Comparison of ENCODE assay signal across 27 cellular contexts in the genomic region with DNA sequence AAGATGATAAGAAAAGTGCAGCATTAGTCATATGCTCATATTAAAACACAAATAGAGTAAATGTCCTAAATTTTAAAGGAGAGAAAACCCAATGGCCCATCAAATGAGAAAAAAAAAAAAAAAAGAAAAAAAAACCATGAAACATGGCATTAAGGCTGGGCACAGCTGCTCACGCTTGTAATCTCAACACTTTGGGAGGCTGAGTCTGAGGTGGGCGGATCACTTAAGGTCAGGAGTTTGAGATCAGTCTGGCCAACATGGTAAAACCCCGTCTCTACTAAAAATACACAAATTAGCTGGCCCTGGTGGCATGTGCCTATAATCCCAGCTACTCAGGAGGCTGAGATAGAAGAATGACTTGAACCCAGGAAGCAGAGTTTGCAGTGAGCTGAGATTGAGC.
DNase-seq lines count a peak whose midpoint lies in the region.
"Had no signal": no experiment of that assay in that cellular context is flagged by ENCODE, and none has a peak within 500 bp of the region (broad histone marks: within the 10 kb centered on the region; RNA-seq: fewer than 3 reads in every experiment).

No MANE protein-coding gene starts in this region.

- H3K27ac ChIP-seq in SJCRH30: peak overlapping the region; percentile 31
- H3K27ac ChIP-seq: 22Rv1; A549; BLaER1; BLaER1 treated with 17β-estradiol and CSF1 and Interleukin-3, amounts not matched to agents 10 nM and 100 nM; C4-2B had no signal

- H3K4me1 ChIP-seq in SJCRH30: peaks cover 12% of the 10 kb centered on the region
- H3K4me1 ChIP-seq: A549; BE2C; BLaER1; BLaER1 treated with 17β-estradiol and CSF1 and Interleukin-3, amounts not matched to agents 10 nM and 100 nM; Caco-2 had no signal

- H3K4me3 ChIP-seq in SJCRH30: no peak overlapping the region
- H3K4me3 ChIP-seq: A549; BLaER1; BLaER1 treated with 17β-estradiol and CSF1 and Interleukin-3, amounts not matched to agents 10 nM and 100 nM had no signal

- DNase-seq in SJCRH30 (peak; percentile 62 to 68), NCI-H2029 treated with DMSO at 0.1 percent for 48 hours (lab: John Stamatoyannopoulos, UW) (no peak)
- DNase-seq: 8988T; ACHN; AML-193; BE2C; C1 segment of cervical spinal cord; Caco-2; Calu3; CD4-positive, alpha-beta memory T cell; CD4-positive, alpha-beta T cell; CD4-positive, CD25-positive, alpha-beta regulatory T cell; CD8-positive, alpha-beta memory T cell; CD8-positive, alpha-beta T cell; COR-L47; DMS 273 treated with DMSO at 0.1 percent for 48 hours; DMS153; DMS53; DMS79; DMS79 treated with DMSO at 0.1 percent for 48 hours; DND-41; EL had no signal

- H3K27me3 ChIP-seq in SJCRH30: no peaks in the 10 kb centered on the region
- H3K27me3 ChIP-seq: BE2C; BLaER1; BLaER1 treated with 17β-estradiol and CSF1 and Interleukin-3, amounts not matched to agents 10 nM and 100 nM had no signal

- H3K9me3 ChIP-seq in SJCRH30 (replicated peaks): peaks cover 2% of the 10 kb centered on the region; the same call in 1 of the 2 replicates
- H3K9me3 ChIP-seq: A549; BE2C; BLaER1; BLaER1 treated with 17β-estradiol and CSF1 and Interleukin-3, amounts not matched to agents 10 nM and 100 nM; Caco-2 had no signal

- no peaks in the 10 kb centered on the region for H3K36me3 ChIP-seq in SJCRH30
- H3K36me3 ChIP-seq: BE2C; BLaER1; BLaER1 treated with 17β-estradiol and CSF1 and Interleukin-3, amounts not matched to agents 10 nM and 100 nM had no signal
